In the genomic region with DNA sequence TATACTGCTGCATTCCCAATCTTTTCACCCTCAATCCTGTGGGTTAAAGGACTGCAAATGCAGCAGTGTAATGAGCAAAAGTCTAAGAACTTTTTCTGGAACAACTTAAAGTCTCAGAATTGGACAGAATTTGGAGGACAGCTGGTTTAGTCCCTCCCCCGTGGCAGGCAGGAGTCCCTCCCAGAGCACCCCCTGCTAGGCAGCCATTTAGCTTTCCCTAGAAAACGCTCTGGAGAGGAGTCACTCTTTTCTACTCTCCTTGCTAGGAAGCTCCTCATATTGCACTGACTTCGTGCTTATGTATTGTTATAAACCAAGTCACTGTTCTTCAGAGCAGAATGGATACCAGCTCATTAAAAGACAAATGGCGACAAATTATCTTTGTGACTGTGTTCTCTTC, we compare ENCODE assay signal across 1 cellular context.
TF ChIP-seq lines count a peak whose summit lies in the region.

No MANE protein-coding gene starts in this region.

TF ChIP-seq in SK-N-SH, 30 proteins besides CTCF, POLR2A, EP300 and RAD21 (continued from another document):
- TF ChIP-seq ZBTB33 (IDR thresholded peaks at IDR 0.05; ENCODE audit: borderline replicate concordance, low read depth) (no peak), FOSL2 (IDR thresholded peaks at IDR 0.05; ENCODE audit: borderline replicate concordance, low read depth) (no peak), JUND (IDR thresholded peaks at IDR 0.05) (no peak), GABPA (IDR thresholded peaks at IDR 0.05; ENCODE audit: low read depth) (no peak; the same call in 1 of the 2 replicates), CHD2 (IDR thresholded peaks at IDR 0.05; ENCODE audit: low read length, partially characterized antibody) (no peak)
